ENCODE assay signal across 1 cellular context in genomic region chr6:143517447-143517773, GRCh38.
TF ChIP-seq lines count a peak whose summit lies in the region.

No MANE protein-coding gene starts in this region.

TF ChIP-seq in HEK293, 187 proteins besides CTCF, POLR2A, EP300 and RAD21 (continued from another document):
- no peak for TF ChIP-seq REST (tag by site-specific recombination; IDR thresholded peaks at IDR 0.05)
